Comparison of ENCODE assay signal across 16 cellular contexts in genomic region chr3:187274977-187275338, GRCh38. TPM values are rescaled to one million over a fixed set of nuclear protein-coding genes. Genes with fewer than 3 reads are reported as not detected.
DNase-seq lines count a peak whose midpoint lies in the region; ATAC-seq and TF ChIP-seq lines count a peak whose summit lies in the region.
"Had no signal": no experiment of that assay in that cellular context is flagged by ENCODE, and none has a peak within 500 bp of the region (broad histone marks: within the 10 kb centered on the region; RNA-seq: fewer than 3 reads in every experiment).

No MANE protein-coding gene starts in this region.

- no peak for TF ChIP-seq RAD21 in IMR-90 (IDR thresholded peaks at IDR 0.05; ENCODE audit: low read length)

- peaks cover 8% of the 10 kb centered on the region for H3K9me3 Mint-ChIP-seq in MCF 10A (ENCODE audit: unreplicated experiment)
- H3K9me3 Mint-ChIP-seq in endothelial cell (ENCODE audit: unreplicated experiment): peaks cover 6% of the 10 kb centered on the region

- in situ Hi-C loops in IMR-90 (cut with MboI; ENCODE audit: low sequenced_read_pairs): no loop called here

- H3K4me1 ChIP-seq in IMR-90 (ENCODE audit: control insufficient read depth, insufficient read depth, low read length) (peaks cover 2% of the 10 kb centered on the region; the same call in 1 of the 2 replicates), iPS-18a (ENCODE audit: control insufficient read depth, low read depth, low read length) (peaks cover 21% of the 10 kb centered on the region)
- H3K4me1 ChIP-seq: BLaER1, gastrocnemius medialis had no signal

- 0 out of 2 replicates have a peak overlapping the region, but pooled peaks have one; percentile 43 for H3K4ac ChIP-seq in IMR-90 (ENCODE audit: low read depth, low read length)

- H4K5ac ChIP-seq in IMR-90 (ENCODE audit: low read depth, low read length): no peak overlapping the region

- H3K23ac ChIP-seq in IMR-90 (ENCODE audit: low read depth, low read length): no peak overlapping the region

- peak overlapping the region; percentile 24; the same call in 1 of the 2 replicates for H2AK5ac ChIP-seq in IMR-90 (ENCODE audit: low read depth, low read length)

- H3K56ac ChIP-seq in IMR-90 (ENCODE audit: extremely low read depth, insufficient read depth, low read length): no peak overlapping the region

- H3K4me1 Mint-ChIP-seq in MCF 10A (ENCODE audit: insufficient read depth, unreplicated experiment) (no peaks in the 10 kb centered on the region), endothelial cell (ENCODE audit: unreplicated experiment) (peaks cover 4% of the 10 kb centered on the region)

- no peak overlapping the region for H3K4me3 Mint-ChIP-seq in MCF 10A (ENCODE audit: unreplicated experiment)
- H3K4me3 Mint-ChIP-seq in endothelial cell (ENCODE audit: unreplicated experiment): no peak overlapping the region
- H3K4me3 Mint-ChIP-seq: activated naive CD8-positive, alpha-beta T cell had no signal

- H4K91ac ChIP-seq in IMR-90 (ENCODE audit: insufficient read depth, low read depth, low read length): peak overlapping the region; percentile 54

- H3K27ac Mint-ChIP-seq in MCF 10A (ENCODE audit: low read depth, unreplicated experiment) (no peak overlapping the region), endothelial cell (ENCODE audit: unreplicated experiment) (no peak overlapping the region)
- H3K27ac Mint-ChIP-seq: activated naive CD8-positive, alpha-beta T cell had no signal

- no CpG with 5 or more reads among the region's 5 CpGs for WGBS in IMR-90 (ENCODE audit: extremely low coverage in 2 of 2, insufficient read length in 1 of 2), 2 experiments

- H2BK20ac ChIP-seq in IMR-90 (ENCODE audit: low read depth, low read length): no peak overlapping the region

- dilution Hi-C loops in IMR-90 (cut with HindIII; ENCODE audit: low sequenced_read_pairs, unreplicated experiment): no loop called here

- no peak overlapping the region for H3K9ac ChIP-seq in IMR-90 (ENCODE audit: low read depth, low read length)
- peak overlapping the region; percentile 42 for H3K9ac ChIP-seq in iPS-18a (ENCODE audit: low read length)
- H3K9ac ChIP-seq: BLaER1 had no signal

- H2AFZ ChIP-seq in IMR-90 (replicated peaks; ENCODE audit: low read length, poor library complexity): peak overlapping the region; percentile 37

- no peaks in the 10 kb centered on the region for H4K20me1 ChIP-seq in IMR-90 (ENCODE audit: insufficient read depth, low read length)
- H4K20me1 ChIP-seq: BLaER1 had no signal

- no peak overlapping the region for H3K14ac ChIP-seq in IMR-90 (replicated peaks; ENCODE audit: low read depth, low read length)

- H2BK5ac ChIP-seq in IMR-90 (ENCODE audit: low read depth, low read length, poor library complexity, severe bottlenecking): no peak overlapping the region

- H3K36me3 ChIP-seq in IMR-90 (ENCODE audit: control insufficient read depth, insufficient read depth, low read length) (0 out of 2 replicates have a peak, but pooled peaks cover 2% of the 10 kb centered on the region), iPS-18a (ENCODE audit: control insufficient read depth, low read depth, low read length) (no peaks in the 10 kb centered on the region)
- H3K36me3 ChIP-seq: BLaER1, gastrocnemius medialis had no signal

- H3K4me2 ChIP-seq in IMR-90 (ENCODE audit: low read depth, low read length): no peak overlapping the region
- H3K4me2 ChIP-seq: BLaER1 had no signal

- H3K9me3 ChIP-seq in IMR-90 (ENCODE audit: control insufficient read depth, insufficient read depth, low read length) (peaks cover 3% of the 10 kb centered on the region; the same call in 1 of the 2 replicates), iPS-18a (ENCODE audit: control insufficient read depth, low read depth, low read length) (no peaks in the 10 kb centered on the region)
- H3K9me3 ChIP-seq: gastrocnemius medialis had no signal

- no peak overlapping the region for H3K27ac ChIP-seq in IMR-90 (ENCODE audit: insufficient read depth, low read length)
- H3K27ac ChIP-seq in iPS-18a (ENCODE audit: low read length): peak overlapping the region; percentile 73
- H3K27ac ChIP-seq: BLaER1, gastrocnemius medialis had no signal

- peak overlapping the region; percentile 62 for H2BK120ac ChIP-seq in IMR-90 (ENCODE audit: low read depth, low read length)

- H3K27me3 ChIP-seq in IMR-90 (ENCODE audit: control insufficient read depth, insufficient read depth, low read length) (no peaks in the 10 kb centered on the region), iPS-18a (ENCODE audit: control insufficient read depth, insufficient read depth, low read length) (no peaks in the 10 kb centered on the region)
- H3K27me3 ChIP-seq: BLaER1, gastrocnemius medialis had no signal

- TF ChIP-seq POLR2A in IMR-90 (IDR thresholded peaks at IDR 0.05; ENCODE audit: low read depth, low read length): no peak

- intact Hi-C loops in IMR-90 (cut with micrococcal nuclease) (no loop called here), MCF 10A (cut with micrococcal nuclease) (no loop called here)

- H3K18ac ChIP-seq in IMR-90 (ENCODE audit: low read depth, low read length): no peak overlapping the region

- no peaks in the 10 kb centered on the region for H3K79me1 ChIP-seq in IMR-90 (ENCODE audit: low read depth in 1 of 2, low read length in 2 of 2)

- H3K36me3 Mint-ChIP-seq in MCF 10A (ENCODE audit: insufficient read depth, unreplicated experiment) (no peaks in the 10 kb centered on the region), endothelial cell (ENCODE audit: low read depth, unreplicated experiment) (no peaks in the 10 kb centered on the region)

- ATAC-seq in IMR-90 (ENCODE audit: low read depth) (no peak), HG02970 (IDR thresholded peaks at IDR 0.05; ENCODE audit: low FRiP score, unreplicated experiment) (no peak)
- ATAC-seq: gastrocnemius medialis had no signal

- H3K4me3 ChIP-seq in IMR-90 (ENCODE audit: insufficient read depth, low read depth, low read length): no peak overlapping the region
- H3K4me3 ChIP-seq in iPS-18a (ENCODE audit: low read length): peak overlapping the region; percentile 47
- H3K4me3 ChIP-seq: BLaER1, gastrocnemius medialis had no signal

- BruUV-seq in IMR-90 (replicated peaks; lab: Mats Ljungman, UMichigan) (no TSS peak), MCF 10A (replicated peaks; lab: Mats Ljungman, UMichigan) (no TSS peak)

- no peak for TF ChIP-seq CTCF in IMR-90 (conservative IDR thresholded peaks at IDR 0.05; ENCODE audit: low read depth, low read length)
- TF ChIP-seq CTCF in MCF 10A (IDR thresholded peaks at IDR 0.05; ENCODE audit: unreplicated experiment): no peak
- no peak for TF ChIP-seq CTCF in endothelial cell (IDR thresholded peaks at IDR 0.05; ENCODE audit: unreplicated experiment)

- no peaks in the 10 kb centered on the region; the same call in 1 of the 2 replicates for H3K9me1 ChIP-seq in IMR-90 (ENCODE audit: insufficient read depth, low read length)

- peak overlapping the region; percentile 46 for H2AK9ac ChIP-seq in IMR-90 (replicated peaks; ENCODE audit: low read depth, low read length, poor library complexity)

- peaks cover 39% of the 10 kb centered on the region for H3K27me3 Mint-ChIP-seq in MCF 10A (ENCODE audit: insufficient read depth, unreplicated experiment)
- H3K27me3 Mint-ChIP-seq in endothelial cell (ENCODE audit: unreplicated experiment): peaks cover 1% of the 10 kb centered on the region

- H2BK15ac ChIP-seq in IMR-90 (ENCODE audit: low read depth, low read length): 0 out of 3 replicates have a peak overlapping the region, but pooled peaks have one; percentile 9

- no peak overlapping the region for H4K8ac ChIP-seq in IMR-90 (ENCODE audit: low read depth in 2 of 2, low read length in 2 of 2)

- CTCF ChIA-PET in IMR-90 (lab: Yijun Ruan, JAX): no interaction called here
- CTCF ChIA-PET in MCF 10A (lab: Yijun Ruan, JAX): interaction anchor here (0.5 to 1.6 kb wide), 5 partner anchors 8 to 406 kb away, joined by 3 to 4 read pairs (median 3); no protein-coding TSS in a partner anchor

- POLR2A ChIA-PET in IMR-90 (lab: Charles Lee; ENCODE audit: unreplicated experiment): interaction anchor here (0.5 to 0.6 kb wide), 2 partner anchors 19 to 51 kb away, joined by 3 read pairs; no protein-coding TSS in a partner anchor
- POLR2A ChIA-PET in MCF 10A (lab: Yijun Ruan, JAX): interaction anchor here (0.6 to 1.4 kb wide), 2 partner anchors 9 to 1008 kb away, joined by 3 to 6 read pairs; no protein-coding TSS in a partner anchor

- DNase-seq in IMR-90 (no peak), MCF 10A (ENCODE audit: unreplicated experiment) (peak; percentile 9), renal cortical epithelial cell (ENCODE audit: low read depth) (peak; percentile 81), endothelial cell (ENCODE audit: low spot score) (no peak), SHP77 (lab: John Stamatoyannopoulos, UW) (no peak), NCI-H446 (lab: John Stamatoyannopoulos, UW) (no peak)
- DNase-seq: activated CD4-positive, alpha-beta T cell treated with anti-CD3 and anti-CD28 coated beads for 4 hours; DMS79; gastrocnemius medialis; NCI-H2081; NK-92 treated with Interleukin-12 subunit alpha and Interleukin-12 subunit beta, amount 100 ng/mL, for 24 hours; SIG-M5 had no signal

TF ChIP-seq in IMR-90, 13 proteins besides CTCF, POLR2A, EP300 and RAD21:
- TF ChIP-seq MAFK (IDR thresholded peaks at IDR 0.05; ENCODE audit: low read depth, low read length): no peak
- no peak for TF ChIP-seq RCOR1 (IDR thresholded peaks at IDR 0.05; ENCODE audit: insufficient replicate concordance, low read length)
- no peak for TF ChIP-seq CEBPB (IDR thresholded peaks at IDR 0.05; ENCODE audit: low read depth, low read length)
- TF ChIP-seq MAZ (IDR thresholded peaks at IDR 0.05; ENCODE audit: borderline replicate concordance, low read depth, low read length): no peak
- no peak for TF ChIP-seq BHLHE40 (IDR thresholded peaks at IDR 0.05; ENCODE audit: low read depth, low read length)

RNA-seq across cellular contexts. Expression of gene MASP1, which starts 16.6 kb away (rescaled TPM):
- total RNA-seq in IMR-90 (2012; rRNA removed): 13.1 TPM in 2 replicates
- polyA plus RNA-seq in IMR-90 (2012; rRNA removed): 14.7 and 16.2 TPM in 2 replicates
- 23.1 and 36.2 TPM in 2 replicates for polyA plus RNA-seq in IMR-90 (2012; cell fraction: cytosol; rRNA removed)
- polyA plus RNA-seq in IMR-90 (2012; cell fraction: nucleus; rRNA removed; ENCODE audit: low replicate concordance): 15.5 and 19.8 TPM in 2 replicates
- not detected in 2 replicates for total RNA-seq in MCF 10A (2022)
- 0.52 and 3.5 TPM in 2 replicates for total RNA-seq in renal cortical epithelial cell
- 0.56 TPM for total RNA-seq in endothelial cell (ENCODE audit: unreplicated experiment)

Comparison
In these comparisons a context has a peak if more than half of its experiments do, and no peak if none do; other contexts are left out.
1. DNase-seq: peak in MCF 10A (single experiment) and renal cortical epithelial cell (single experiment); none in IMR-90 (single experiment), endothelial cell (single experiment), SHP77 (0 of 2) and NCI-H446 (0 of 2).